In the genomic region with DNA sequence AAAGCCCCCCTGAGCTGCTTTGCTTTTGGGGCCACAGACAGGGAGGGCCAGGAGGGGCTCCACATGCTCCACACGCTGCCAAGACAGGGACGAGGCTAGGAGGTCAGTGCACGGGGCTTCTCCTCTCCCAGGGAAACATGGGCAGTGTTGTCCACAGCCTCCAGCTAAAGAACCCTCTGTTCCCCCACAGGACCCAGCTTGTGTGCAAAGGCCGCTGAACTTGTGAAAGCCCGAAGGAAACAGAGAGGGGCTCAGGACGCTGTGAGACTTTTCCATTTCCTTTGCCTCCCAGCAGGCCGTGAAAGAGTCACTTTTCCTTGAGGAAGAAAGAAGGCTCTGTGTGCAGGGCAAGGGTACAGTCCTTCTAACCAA, we compare ENCODE assay signal across 12 cellular contexts. TPM values are rescaled to one million over a fixed set of nuclear protein-coding genes. Genes with fewer than 3 reads are reported as not detected.
DNase-seq lines count a peak whose midpoint lies in the region; ATAC-seq and TF ChIP-seq lines count a peak whose summit lies in the region.
"Had no signal": no experiment of that assay in that cellular context is flagged by ENCODE, and none has a peak within 500 bp of the region (broad histone marks: within the 10 kb centered on the region; RNA-seq: fewer than 3 reads in every experiment).

No MANE protein-coding gene starts in this region.

- ATAC-seq in GM18511 (IDR thresholded peaks at IDR 0.05; ENCODE audit: unreplicated experiment): no peak
- ATAC-seq in PC-3: no peak

- H2AFZ ChIP-seq in PC-3 (ENCODE audit: low read length): no peak overlapping the region

- POLR2A ChIA-PET in PC-3 (lab: Charles Lee; ENCODE audit: unreplicated experiment): no interaction called here

- peak overlapping the region; percentile 84 for H3K27ac Mint-ChIP-seq in endothelial cell (ENCODE audit: unreplicated experiment)

- peaks cover 5% of the 10 kb centered on the region for H3K27me3 Mint-ChIP-seq in endothelial cell (ENCODE audit: unreplicated experiment)
- H3K27me3 Mint-ChIP-seq: CD4-positive, CD25-positive, alpha-beta regulatory T cell had no signal

- H3K36me3 ChIP-seq in HUES48 (ENCODE audit: control insufficient read depth, insufficient read depth, low read length) (peaks cover 4% of the 10 kb centered on the region; the same call in 1 of the 2 replicates), subcutaneous abdominal adipose tissue (ENCODE audit: control insufficient read depth in 5 of 5, insufficient read depth in 5 of 5, low read length in 5 of 5) (no peaks in the 10 kb centered on the region), PC-3 (ENCODE audit: low read depth, low read length) (peaks cover 5% of the 10 kb centered on the region)

- H4K20me1 ChIP-seq in PC-3 (ENCODE audit: low read length): no peaks in the 10 kb centered on the region

- H3K27ac ChIP-seq in HUES48 (ENCODE audit: low read depth, low read length) (peak overlapping the region; percentile 33), subcutaneous abdominal adipose tissue (ENCODE audit: low read depth, low read length) (peak overlapping the region; percentile 87), PC-3 (ENCODE audit: low read length) (no peak overlapping the region)

- DNase-seq in endothelial cell (ENCODE audit: low spot score) (no peak), midbrain (lab: John Stamatoyannopoulos, UW) (peak; percentile 54), dedifferentiated amniotic fluid mesenchymal stem cell (ENCODE audit: extremely low spot score) (no peak), NCI-H226 (no peak), PC-3 (no peak)
- DNase-seq: activated CD4-positive, alpha-beta T cell treated with anti-CD3 and anti-CD28 coated beads for 48 hours; activated gamma-delta T cell; CD4-positive, CD25-positive, alpha-beta regulatory T cell; effector CD4-positive, alpha-beta T cell had no signal

- no peak overlapping the region for H3K4me3 Mint-ChIP-seq in endothelial cell (ENCODE audit: unreplicated experiment)
- H3K4me3 Mint-ChIP-seq: CD4-positive, CD25-positive, alpha-beta regulatory T cell had no signal

- H3K9me2 ChIP-seq in PC-3 (replicated peaks; ENCODE audit: low read length): no peaks in the 10 kb centered on the region

- H3F3A ChIP-seq in PC-3 (ENCODE audit: low read length, unreplicated experiment): no peaks in the 10 kb centered on the region

- H3K4me1 ChIP-seq in HUES48 (ENCODE audit: control insufficient read depth, insufficient read depth, low read length): no peaks in the 10 kb centered on the region
- H3K4me1 ChIP-seq in subcutaneous abdominal adipose tissue (ENCODE audit: control insufficient read depth in 5 of 5, insufficient read depth in 5 of 5, low read length in 5 of 5): peaks cover 2 to 48% (median 41%) of the 10 kb centered on the region in 5 donors
- peaks cover 5% of the 10 kb centered on the region; the same call in 1 of the 2 replicates for H3K4me1 ChIP-seq in PC-3 (ENCODE audit: insufficient read depth, low read length)

- H3K27me3 ChIP-seq in HUES48 (ENCODE audit: control insufficient read depth, insufficient read depth, low read length) (no peaks in the 10 kb centered on the region), subcutaneous abdominal adipose tissue (ENCODE audit: control insufficient read depth in 5 of 5, insufficient read depth in 4 of 5, low read length in 5 of 5) (no peaks in the 10 kb centered on the region), PC-3 (ENCODE audit: low read length) (no peaks in the 10 kb centered on the region)

- intact Hi-C loops in PC-3 (cut with micrococcal nuclease): no loop called here

- H3K4me2 ChIP-seq in PC-3 (ENCODE audit: low read length): no peak overlapping the region

- no TSS peak for BruUV-seq in PC-3 (replicated peaks; lab: Mats Ljungman, UMichigan)

- no peaks in the 10 kb centered on the region for H3K9me3 Mint-ChIP-seq in endothelial cell (ENCODE audit: unreplicated experiment)

- peaks cover 31% of the 10 kb centered on the region for H3K4me1 Mint-ChIP-seq in endothelial cell (ENCODE audit: unreplicated experiment)
- H3K4me1 Mint-ChIP-seq: CD4-positive, CD25-positive, alpha-beta regulatory T cell had no signal

- no peak overlapping the region for H3K4me3 ChIP-seq in HUES48 (ENCODE audit: low read depth, low read length)
- peak overlapping the region in 1 of 5 donors; percentile 45 for H3K4me3 ChIP-seq in subcutaneous abdominal adipose tissue (ENCODE audit: low read depth in 1 of 5, low read length in 5 of 5)
- H3K4me3 ChIP-seq in PC-3 (ENCODE audit: low read length): no peak overlapping the region

- H3K9ac ChIP-seq in HUES48 (ENCODE audit: low read depth, low read length): no peak overlapping the region
- peak overlapping the region in 2 of 5 donors; percentile 6 to 38 for H3K9ac ChIP-seq in subcutaneous abdominal adipose tissue (ENCODE audit: low read length in 5 of 5)
- no peak overlapping the region for H3K9ac ChIP-seq in PC-3 (ENCODE audit: low read length)

- no peak for TF ChIP-seq CTCF in endothelial cell (IDR thresholded peaks at IDR 0.05; ENCODE audit: unreplicated experiment)
- TF ChIP-seq CTCF in PC-3 (conservative IDR thresholded peaks at IDR 0.05; ENCODE audit: low read depth, low read length): no peak

- peaks cover 28% of the 10 kb centered on the region for H3K36me3 Mint-ChIP-seq in endothelial cell (ENCODE audit: low read depth, unreplicated experiment)

- H3K79me2 ChIP-seq in PC-3 (ENCODE audit: low read length): no peaks in the 10 kb centered on the region

- no peaks in the 10 kb centered on the region for H3K9me3 ChIP-seq in HUES48 (ENCODE audit: control insufficient read depth, insufficient read depth, low read length)
- peaks cover 0 to 6% (median 5%) of the 10 kb centered on the region in 5 donors for H3K9me3 ChIP-seq in subcutaneous abdominal adipose tissue (ENCODE audit: control insufficient read depth in 5 of 5, low read length in 5 of 5)
- no peaks in the 10 kb centered on the region for H3K9me3 ChIP-seq in PC-3 (ENCODE audit: low read length)

- CTCF ChIA-PET in PC-3 (lab: Charles Lee): no interaction called here

RNA-seq across cellular contexts. Expression of a gene that starts 9.7 kb away (rescaled TPM):
- 11.7 TPM for total RNA-seq in endothelial cell (ENCODE audit: unreplicated experiment)
- total RNA-seq in PC-3 (2014; rRNA removed): 5.0 and 8.9 TPM in 2 replicates
